Comparison of ENCODE assay signal across 12 cellular contexts in the genomic region with DNA sequence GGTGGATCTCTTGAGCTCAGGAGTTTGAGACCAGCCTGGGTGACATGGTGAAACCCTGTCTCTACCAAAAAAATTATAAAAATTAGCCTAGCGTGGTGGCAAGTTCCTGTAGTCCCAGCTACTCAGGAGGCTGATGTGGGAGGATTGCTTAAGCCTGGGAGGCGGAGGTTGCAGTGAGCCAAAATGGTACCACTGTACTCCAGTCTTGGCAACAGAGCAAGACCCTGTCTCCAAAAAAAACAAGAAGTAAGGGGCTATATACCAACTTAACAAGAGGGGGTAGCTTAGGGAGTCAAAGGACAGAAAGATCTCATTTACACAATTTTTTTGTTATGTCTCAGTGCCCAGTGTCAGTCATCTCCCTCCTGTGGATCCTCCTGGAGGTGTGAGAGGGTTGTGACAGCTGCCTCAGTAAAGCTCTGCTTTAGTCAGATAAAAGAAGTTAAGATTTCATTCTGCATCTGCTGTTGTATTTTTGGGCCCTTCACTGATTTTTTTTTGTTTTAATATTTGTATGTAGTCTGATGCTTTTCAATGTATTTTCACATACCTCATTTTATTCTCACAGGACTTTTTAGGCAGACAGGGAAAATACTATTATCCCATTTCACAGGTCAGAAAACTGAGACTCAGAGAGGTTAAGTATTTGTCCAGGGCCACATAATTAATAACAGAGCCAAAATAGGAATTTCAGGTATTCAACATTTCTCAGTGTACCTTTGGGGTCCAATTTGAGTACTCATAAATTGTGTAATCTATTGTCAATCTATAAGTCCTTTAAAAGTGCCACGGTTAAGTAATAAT.
DNase-seq lines count a peak whose midpoint lies in the region; FAIRE-seq and TF ChIP-seq lines count a peak whose summit lies in the region.
"Had no signal": no experiment of that assay in that cellular context is flagged by ENCODE, and none has a peak within 500 bp of the region (broad histone marks: within the 10 kb centered on the region; RNA-seq: fewer than 3 reads in every experiment).

No MANE protein-coding gene starts in this region.

- H3K9me3 ChIP-seq in neural progenitor cell (ENCODE audit: low read depth): no peaks in the 10 kb centered on the region
- no peaks in the 10 kb centered on the region for H3K9me3 ChIP-seq in Caco-2
- no peaks in the 10 kb centered on the region for H3K9me3 ChIP-seq in kidney (ENCODE audit: control insufficient read depth in 1 of 2, low read length in 2 of 2)

- H3K27me3 ChIP-seq in neural progenitor cell (no peaks in the 10 kb centered on the region), Caco-2 (replicated peaks; ENCODE audit: control insufficient read depth, insufficient read depth, low read length) (no peaks in the 10 kb centered on the region)

- H2AFZ ChIP-seq in neural progenitor cell (replicated peaks): no peak overlapping the region

- H3K36me3 Mint-ChIP-seq in activated CD4-positive, alpha-beta T cell treated with anti-CD3 and anti-CD28 coated beads, Interleukin-2, amount 10 ng/mL, durations not matched to agents 7 days and 5 days (ENCODE audit: low read depth): peaks cover 32% of the 10 kb centered on the region
- peaks cover 12% of the 10 kb centered on the region for H3K36me3 Mint-ChIP-seq in IgD-negative memory B cell
- H3K36me3 Mint-ChIP-seq in activated T-helper 2 cell treated with anti-CD3 and anti-CD28 coated beads, Interferon-gamma antibody, Interleukin-2, Interleukin-4, amounts not matched to agents 10 μg/mL and 5 μg/mL and 100 μg/mL, durations not matched to agents 14 hours and 24 hours and 36 hours (ENCODE audit: low read depth): peaks cover 37% of the 10 kb centered on the region
- H3K36me3 Mint-ChIP-seq in neural progenitor cell: peaks cover 5% of the 10 kb centered on the region
- H3K36me3 Mint-ChIP-seq in Caco-2 (ENCODE audit: insufficient read depth, unreplicated experiment): no peaks in the 10 kb centered on the region

- POLR2A ChIA-PET in activated CD4-positive, alpha-beta T cell treated with anti-CD3 and anti-CD28 coated beads, Interleukin-2, amount 10 ng/mL, durations not matched to agents 7 days and 5 days (lab: Charles Lee): interaction anchor here (0.6 to 0.7 kb wide), 2 partner anchors 218 to 225 kb away, joined by 3 to 4 read pairs; no protein-coding TSS in a partner anchor
- POLR2A ChIA-PET in Caco-2 (lab: Charles Lee): no interaction called here

- CTCF ChIA-PET in activated CD4-positive, alpha-beta T cell treated with anti-CD3 and anti-CD28 coated beads, Interleukin-2, amount 10 ng/mL, durations not matched to agents 7 days and 5 days (lab: Charles Lee): interaction anchor here (0.7 to 1.7 kb wide), 5 partner anchors 9 to 265 kb away, joined by 3 to 6 read pairs (median 5); a partner anchor contains a TSS
- CTCF ChIA-PET in Caco-2 (lab: Charles Lee): no interaction called here

- H3K36me3 ChIP-seq in neural progenitor cell (no peaks in the 10 kb centered on the region), Caco-2 (ENCODE audit: control insufficient read depth, insufficient read depth, low read length) (no peaks in the 10 kb centered on the region), kidney (ENCODE audit: control insufficient read depth in 1 of 2, insufficient read depth in 2 of 2, low read length in 2 of 2) (peaks cover 3 to 4% of the 10 kb centered on the region in 2 donors)

- H3K9me3 Mint-ChIP-seq in activated CD4-positive, alpha-beta T cell treated with anti-CD3 and anti-CD28 coated beads, Interleukin-2, amount 10 ng/mL, durations not matched to agents 7 days and 5 days: peaks cover 3% of the 10 kb centered on the region
- H3K9me3 Mint-ChIP-seq in IgD-negative memory B cell (no peaks in the 10 kb centered on the region), neural progenitor cell (no peaks in the 10 kb centered on the region), Caco-2 (ENCODE audit: unreplicated experiment) (no peaks in the 10 kb centered on the region)
- no peaks in the 10 kb centered on the region for H3K9me3 Mint-ChIP-seq in activated T-helper 2 cell treated with anti-CD3 and anti-CD28 coated beads, Interferon-gamma antibody, Interleukin-2, Interleukin-4, amounts not matched to agents 10 μg/mL and 5 μg/mL and 100 μg/mL, durations not matched to agents 14 hours and 24 hours and 36 hours

- H3K27ac Mint-ChIP-seq in activated CD4-positive, alpha-beta T cell treated with anti-CD3 and anti-CD28 coated beads, Interleukin-2, amount 10 ng/mL, durations not matched to agents 7 days and 5 days: peak overlapping the region; percentile 89
- H3K27ac Mint-ChIP-seq in IgD-negative memory B cell (peak overlapping the region; percentile 51 to 94 (median 83)), neural progenitor cell (peak overlapping the region; percentile 19), Caco-2 (ENCODE audit: unreplicated experiment) (no peak overlapping the region)
- peak overlapping the region; percentile 52 for H3K27ac Mint-ChIP-seq in activated T-helper 2 cell treated with anti-CD3 and anti-CD28 coated beads, Interferon-gamma antibody, Interleukin-2, Interleukin-4, amounts not matched to agents 10 μg/mL and 5 μg/mL and 100 μg/mL, durations not matched to agents 14 hours and 24 hours and 36 hours

- no peaks in the 10 kb centered on the region for H3K27me3 Mint-ChIP-seq in activated CD4-positive, alpha-beta T cell treated with anti-CD3 and anti-CD28 coated beads, Interleukin-2, amount 10 ng/mL, durations not matched to agents 7 days and 5 days
- H3K27me3 Mint-ChIP-seq in IgD-negative memory B cell (no peaks in the 10 kb centered on the region), neural progenitor cell (ENCODE audit: insufficient read depth, low read depth) (no peaks in the 10 kb centered on the region), Caco-2 (ENCODE audit: insufficient read depth, unreplicated experiment) (no peaks in the 10 kb centered on the region)
- H3K27me3 Mint-ChIP-seq in activated T-helper 2 cell treated with anti-CD3 and anti-CD28 coated beads, Interferon-gamma antibody, Interleukin-2, Interleukin-4, amounts not matched to agents 10 μg/mL and 5 μg/mL and 100 μg/mL, durations not matched to agents 14 hours and 24 hours and 36 hours (ENCODE audit: low read depth): no peaks in the 10 kb centered on the region

- H3K4me3 Mint-ChIP-seq in activated CD4-positive, alpha-beta T cell treated with anti-CD3 and anti-CD28 coated beads, Interleukin-2, amount 10 ng/mL, durations not matched to agents 7 days and 5 days: peak overlapping the region; percentile 55
- H3K4me3 Mint-ChIP-seq in IgD-negative memory B cell (peak overlapping the region; percentile 67 to 87 (median 78)), neural progenitor cell (no peak overlapping the region), Caco-2 (ENCODE audit: unreplicated experiment) (no peak overlapping the region)
- H3K4me3 Mint-ChIP-seq in activated T-helper 2 cell treated with anti-CD3 and anti-CD28 coated beads, Interferon-gamma antibody, Interleukin-2, Interleukin-4, amounts not matched to agents 10 μg/mL and 5 μg/mL and 100 μg/mL, durations not matched to agents 14 hours and 24 hours and 36 hours (ENCODE audit: low read depth): peak overlapping the region; percentile 52

- H3K79me2 ChIP-seq in neural progenitor cell (ENCODE audit: low read depth): no peaks in the 10 kb centered on the region

- no peaks in the 10 kb centered on the region for H3K4me1 ChIP-seq in neural progenitor cell
- no peaks in the 10 kb centered on the region for H3K4me1 ChIP-seq in Caco-2
- no peaks in the 10 kb centered on the region for H3K4me1 ChIP-seq in kidney (ENCODE audit: control insufficient read depth in 1 of 2, insufficient read depth in 1 of 2, low read depth in 1 of 2, low read length in 2 of 2)

- peaks cover 59% of the 10 kb centered on the region for H3K4me1 Mint-ChIP-seq in activated CD4-positive, alpha-beta T cell treated with anti-CD3 and anti-CD28 coated beads, Interleukin-2, amount 10 ng/mL, durations not matched to agents 7 days and 5 days
- H3K4me1 Mint-ChIP-seq in IgD-negative memory B cell: peaks cover 61 to 69% (median 64%) of the 10 kb centered on the region in 3 donors
- H3K4me1 Mint-ChIP-seq in activated T-helper 2 cell treated with anti-CD3 and anti-CD28 coated beads, Interferon-gamma antibody, Interleukin-2, Interleukin-4, amounts not matched to agents 10 μg/mL and 5 μg/mL and 100 μg/mL, durations not matched to agents 14 hours and 24 hours and 36 hours (ENCODE audit: low read depth): peaks cover 50% of the 10 kb centered on the region
- H3K4me1 Mint-ChIP-seq in neural progenitor cell: peaks cover 27% of the 10 kb centered on the region
- H3K4me1 Mint-ChIP-seq in Caco-2 (ENCODE audit: low read depth, unreplicated experiment): no peaks in the 10 kb centered on the region

- TF ChIP-seq CTCF in neural progenitor cell (IDR thresholded peaks at IDR 0.05) (no peak), Caco-2 (IDR thresholded peaks at IDR 0.05; ENCODE audit: insufficient read depth in 1 of 2, low read depth in 1 of 2, low read length in 1 of 2, severe bottlenecking in 1 of 2, unreplicated experiment in 1 of 2) (no peak), kidney (IDR thresholded peaks at IDR 0.05; ENCODE audit: borderline replicate concordance, extremely low read depth, insufficient read depth) (no peak)

- no peak overlapping the region for H3K9ac ChIP-seq in neural progenitor cell
- no peak overlapping the region for H3K9ac ChIP-seq in kidney (ENCODE audit: low read length in 2 of 2)

- H3K27ac ChIP-seq in neural progenitor cell: no peak overlapping the region
- no peak overlapping the region for H3K27ac ChIP-seq in kidney (ENCODE audit: low read depth in 2 of 2, low read length in 2 of 2)

- no peak for DNase-seq in activated CD4-positive, alpha-beta T cell treated with anti-CD3 and anti-CD28 coated beads, Interleukin-2, amount 10 ng/mL, durations not matched to agents 7 days and 5 days
- no peak for DNase-seq in activated CD4-positive, alpha-beta T cell treated with anti-CD3 and anti-CD28 coated beads, Interleukin-2, amount 50 U/mL, for 1 hour
- no peak for DNase-seq in activated T-helper 2 cell treated with anti-CD3 and anti-CD28 coated beads, Interferon-gamma antibody, Interleukin-2, Interleukin-4, amounts not matched to agents 10 μg/mL and 5 μg/mL and 100 μg/mL, durations not matched to agents 14 hours and 24 hours and 36 hours (ENCODE audit: low spot score)
- DNase-seq in neural progenitor cell (ENCODE audit: low spot score) (no peak), NCI-H446 treated with DMSO at 0.1 percent for 48 hours (lab: John Stamatoyannopoulos, UW) (no peak), Caco-2 (no peak), kidney (no peak)
- DNase-seq: amygdala, SIG-M5 had no signal

- no TSS peak for BruUV-seq in Caco-2 (replicated peaks; lab: Mats Ljungman, UMichigan)

- H3F3A ChIP-seq in neural progenitor cell (ENCODE audit: low read depth): no peaks in the 10 kb centered on the region

- no peak overlapping the region for H3K4me3 ChIP-seq in neural progenitor cell
- no peak overlapping the region for H3K4me3 ChIP-seq in Caco-2 (ENCODE audit: low read depth, low read length)
- no peak overlapping the region for H3K4me3 ChIP-seq in kidney (ENCODE audit: low read length in 2 of 2)
- H3K4me3 ChIP-seq: skin epidermis had no signal

- intact Hi-C loops in activated T-helper 2 cell treated with anti-CD3 and anti-CD28 coated beads, Interferon-gamma antibody, Interleukin-2, Interleukin-4, amounts not matched to agents 10 μg/mL and 5 μg/mL and 100 μg/mL, durations not matched to agents 14 hours and 24 hours and 36 hours (cut with micrococcal nuclease): loop anchor here (2.0 to 5.0 kb wide), 2 partner anchors 91 to 179 kb away; a partner anchor contains a TSS
- intact Hi-C loops in Caco-2 (cut with micrococcal nuclease; ENCODE audit: unreplicated experiment): no loop called here
- intact Hi-C loops in kidney (cut with DNase I): no loop called here

- H4K20me1 ChIP-seq in neural progenitor cell (ENCODE audit: low read depth): no peaks in the 10 kb centered on the region

- no peak for FAIRE-seq in kidney (lab: Jason Lieb, UNC)
- FAIRE-seq: G401.6 had no signal

- H3K4me2 ChIP-seq in neural progenitor cell: no peak overlapping the region

Comparison
In these comparisons a context has a peak if more than half of its experiments do, and no peak if none do; other contexts are left out.
1. H3K4me3 Mint-ChIP-seq: peak in activated CD4-positive, alpha-beta T cell treated with anti-CD3 and anti-CD28 coated beads, Interleukin-2, amount 10 ng/mL, durations not matched to agents 7 days and 5 days (single experiment), IgD-negative memory B cell (4 of 4) and activated T-helper 2 cell treated with anti-CD3 and anti-CD28 coated beads, Interferon-gamma antibody, Interleukin-2, Interleukin-4, amounts not matched to agents 10 μg/mL and 5 μg/mL and 100 μg/mL, durations not matched to agents 14 hours and 24 hours and 36 hours (single experiment); none in neural progenitor cell (single experiment) and Caco-2 (single experiment).